In the genomic region with DNA sequence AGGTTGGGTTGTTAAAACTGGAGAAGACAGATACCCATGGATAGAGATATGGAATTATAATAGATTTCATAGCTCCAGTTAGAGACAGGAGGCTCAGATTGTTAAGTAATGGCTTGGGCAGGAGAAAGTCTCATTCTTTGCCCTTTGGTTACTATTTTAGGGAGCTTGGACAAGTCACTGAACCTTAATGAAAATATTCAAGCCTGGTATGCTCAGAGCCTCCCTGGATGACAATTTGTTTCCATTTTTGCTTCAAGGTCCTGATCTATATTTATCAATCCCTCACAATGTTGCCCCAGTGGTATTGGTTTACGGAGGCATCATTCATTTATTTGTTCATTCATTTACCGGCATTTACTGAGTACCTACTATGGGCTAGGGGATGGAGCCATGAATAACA, we compare ENCODE assay signal across 1 cellular context.
TF ChIP-seq lines count a peak whose summit lies in the region.

No MANE protein-coding gene starts in this region.

TF ChIP-seq in SK-N-SH, 30 proteins besides CTCF, POLR2A, EP300 and RAD21:
- TF ChIP-seq FOXJ3 (CRISPR knock-in tag; IDR thresholded peaks at IDR 0.05) (no peak), NFIC (IDR thresholded peaks at IDR 0.05; ENCODE audit: borderline replicate concordance) (no peak), TCF12 (IDR thresholded peaks at IDR 0.05) (no peak), GATA2 (CRISPR knock-in tag; IDR thresholded peaks at IDR 0.05) (no peak), FOSL2 (IDR thresholded peaks at IDR 0.05; ENCODE audit: borderline replicate concordance, low read depth) (no peak), ELF1 (IDR thresholded peaks at IDR 0.05) (no peak), SIN3A (IDR thresholded peaks at IDR 0.05; ENCODE audit: borderline replicate concordance, low read depth, low read length) (no peak), YY1 (IDR thresholded peaks at IDR 0.05; ENCODE audit: low read depth) (no peak), SMC3 (IDR thresholded peaks at IDR 0.05; ENCODE audit: low read depth, low read length) (no peak), JUND (IDR thresholded peaks at IDR 0.05) (no peak), NRF1 (IDR thresholded peaks at IDR 0.05; ENCODE audit: low read depth, low read length) (no peak)
- TF ChIP-seq, protein P1, sequence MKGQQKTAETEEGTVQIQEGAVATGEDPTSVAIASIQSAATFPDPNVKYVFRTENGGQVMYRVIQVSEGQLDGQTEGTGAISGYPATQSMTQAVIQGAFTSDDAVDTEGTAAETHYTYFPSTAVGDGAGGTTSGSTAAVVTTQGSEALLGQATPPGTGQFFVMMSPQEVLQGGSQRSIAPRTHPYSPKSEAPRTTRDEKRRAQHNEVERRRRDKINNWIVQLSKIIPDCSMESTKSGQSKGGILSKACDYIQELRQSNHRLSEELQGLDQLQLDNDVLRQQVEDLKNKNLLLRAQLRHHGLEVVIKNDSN (IDR thresholded peaks at IDR 0.05; ENCODE audit: borderline replicate concordance, low read depth): no peak
- TF ChIP-seq, protein P2, sequence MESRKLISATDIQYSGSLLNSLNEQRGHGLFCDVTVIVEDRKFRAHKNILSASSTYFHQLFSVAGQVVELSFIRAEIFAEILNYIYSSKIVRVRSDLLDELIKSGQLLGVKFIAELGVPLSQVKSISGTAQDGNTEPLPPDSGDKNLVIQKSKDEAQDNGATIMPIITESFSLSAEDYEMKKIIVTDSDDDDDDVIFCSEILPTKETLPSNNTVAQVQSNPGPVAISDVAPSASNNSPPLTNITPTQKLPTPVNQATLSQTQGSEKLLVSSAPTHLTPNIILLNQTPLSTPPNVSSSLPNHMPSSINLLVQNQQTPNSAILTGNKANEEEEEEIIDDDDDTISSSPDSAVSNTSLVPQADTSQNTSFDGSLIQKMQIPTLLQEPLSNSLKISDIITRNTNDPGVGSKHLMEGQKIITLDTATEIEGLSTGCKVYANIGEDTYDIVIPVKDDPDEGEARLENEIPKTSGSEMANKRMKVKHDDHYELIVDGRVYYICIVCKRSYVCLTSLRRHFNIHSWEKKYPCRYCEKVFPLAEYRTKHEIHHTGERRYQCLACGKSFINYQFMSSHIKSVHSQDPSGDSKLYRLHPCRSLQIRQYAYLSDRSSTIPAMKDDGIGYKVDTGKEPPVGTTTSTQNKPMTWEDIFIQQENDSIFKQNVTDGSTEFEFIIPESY (IDR thresholded peaks at IDR 0.05; ENCODE audit: borderline replicate concordance, low read depth): no peak
- TF ChIP-seq, protein P3, sequence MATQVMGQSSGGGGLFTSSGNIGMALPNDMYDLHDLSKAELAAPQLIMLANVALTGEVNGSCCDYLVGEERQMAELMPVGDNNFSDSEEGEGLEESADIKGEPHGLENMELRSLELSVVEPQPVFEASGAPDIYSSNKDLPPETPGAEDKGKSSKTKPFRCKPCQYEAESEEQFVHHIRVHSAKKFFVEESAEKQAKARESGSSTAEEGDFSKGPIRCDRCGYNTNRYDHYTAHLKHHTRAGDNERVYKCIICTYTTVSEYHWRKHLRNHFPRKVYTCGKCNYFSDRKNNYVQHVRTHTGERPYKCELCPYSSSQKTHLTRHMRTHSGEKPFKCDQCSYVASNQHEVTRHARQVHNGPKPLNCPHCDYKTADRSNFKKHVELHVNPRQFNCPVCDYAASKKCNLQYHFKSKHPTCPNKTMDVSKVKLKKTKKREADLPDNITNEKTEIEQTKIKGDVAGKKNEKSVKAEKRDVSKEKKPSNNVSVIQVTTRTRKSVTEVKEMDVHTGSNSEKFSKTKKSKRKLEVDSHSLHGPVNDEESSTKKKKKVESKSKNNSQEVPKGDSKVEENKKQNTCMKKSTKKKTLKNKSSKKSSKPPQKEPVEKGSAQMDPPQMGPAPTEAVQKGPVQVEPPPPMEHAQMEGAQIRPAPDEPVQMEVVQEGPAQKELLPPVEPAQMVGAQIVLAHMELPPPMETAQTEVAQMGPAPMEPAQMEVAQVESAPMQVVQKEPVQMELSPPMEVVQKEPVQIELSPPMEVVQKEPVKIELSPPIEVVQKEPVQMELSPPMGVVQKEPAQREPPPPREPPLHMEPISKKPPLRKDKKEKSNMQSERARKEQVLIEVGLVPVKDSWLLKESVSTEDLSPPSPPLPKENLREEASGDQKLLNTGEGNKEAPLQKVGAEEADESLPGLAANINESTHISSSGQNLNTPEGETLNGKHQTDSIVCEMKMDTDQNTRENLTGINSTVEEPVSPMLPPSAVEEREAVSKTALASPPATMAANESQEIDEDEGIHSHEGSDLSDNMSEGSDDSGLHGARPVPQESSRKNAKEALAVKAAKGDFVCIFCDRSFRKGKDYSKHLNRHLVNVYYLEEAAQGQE (IDR thresholded peaks at IDR 0.05; ENCODE audit: low read depth, low read length): no peak
